2 cellular contexts compared by ENCODE assay signal in the genomic region with DNA sequence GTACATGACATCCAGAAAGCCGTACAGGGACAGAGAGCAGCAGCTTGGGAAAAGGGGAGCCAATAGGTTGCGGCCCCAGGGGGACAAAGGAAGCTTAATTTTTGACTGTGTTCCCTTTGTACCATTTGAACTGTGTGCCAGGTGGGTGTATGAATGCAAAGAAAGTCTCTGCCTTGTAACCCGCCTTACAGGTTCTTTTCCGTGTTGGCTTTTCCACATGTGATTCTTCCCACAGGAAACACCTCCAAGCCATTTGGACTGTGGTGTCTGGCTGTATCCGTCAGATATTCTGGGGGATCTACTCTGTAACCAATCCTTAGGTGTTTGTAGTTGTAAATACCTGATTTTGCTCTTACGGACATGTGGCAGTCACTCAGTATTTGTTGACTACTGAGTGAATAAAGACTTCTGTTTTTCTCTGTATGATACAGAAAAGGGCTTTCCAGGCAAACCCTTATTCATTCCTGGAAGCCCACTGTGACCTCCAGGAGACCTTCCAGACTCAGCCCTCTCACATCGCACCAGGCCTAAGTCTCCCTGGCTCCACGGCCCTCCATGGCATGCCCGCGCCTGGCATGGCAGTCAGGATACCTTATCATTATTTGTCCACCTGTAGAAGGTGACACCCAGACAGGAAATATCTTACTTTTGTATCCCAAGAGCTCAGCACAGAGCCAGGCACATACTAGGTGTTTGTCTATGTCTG.
TF ChIP-seq lines count a peak whose summit lies in the region.

No MANE protein-coding gene starts in this region.

TF ChIP-seq in SK-N-SH, 30 proteins besides CTCF, POLR2A, EP300 and RAD21:
- TF ChIP-seq NFIC (IDR thresholded peaks at IDR 0.05; ENCODE audit: borderline replicate concordance) (no peak), RXRA (IDR thresholded peaks at IDR 0.05; ENCODE audit: borderline replicate concordance, low read depth) (no peak)

TF ChIP-seq in SK-N-SH treated with all-trans-retinoic acid at 6 μM for 48 hours, 23 proteins besides CTCF, POLR2A, EP300 and RAD21:
- TF ChIP-seq ZFP30 (CRISPR knock-in tag; IDR thresholded peaks at IDR 0.05) (no peak), TCF4 (CRISPR knock-in tag; IDR thresholded peaks at IDR 0.05; ENCODE audit: borderline replicate concordance) (no peak), ZNF70 (CRISPR knock-in tag; IDR thresholded peaks at IDR 0.05) (no peak), RARB (CRISPR knock-in tag; IDR thresholded peaks at IDR 0.05) (no peak), SNAI2 (CRISPR knock-in tag; IDR thresholded peaks at IDR 0.05) (no peak), ZNF565 (CRISPR knock-in tag; conservative IDR thresholded peaks at IDR 0.05; ENCODE audit: low read depth) (no peak), TOX (CRISPR knock-in tag; IDR thresholded peaks at IDR 0.05; ENCODE audit: borderline replicate concordance) (no peak), ZNF8 (CRISPR knock-in tag; IDR thresholded peaks at IDR 0.05) (no peak), BACH2 (CRISPR knock-in tag; IDR thresholded peaks at IDR 0.05; ENCODE audit: borderline replicate concordance) (no peak), PPARA (CRISPR knock-in tag; IDR thresholded peaks at IDR 0.05; ENCODE audit: borderline replicate concordance) (no peak), ZFP3 (CRISPR knock-in tag; IDR thresholded peaks at IDR 0.05) (no peak), ISL1 (CRISPR knock-in tag; IDR thresholded peaks at IDR 0.05) (no peak), GLIS3 (CRISPR knock-in tag; IDR thresholded peaks at IDR 0.05) (no peak), CSDC2 (CRISPR knock-in tag; IDR thresholded peaks at IDR 0.05) (no peak), OSR1 (CRISPR knock-in tag; IDR thresholded peaks at IDR 0.05) (no peak)
- TF ChIP-seq, protein P1, sequence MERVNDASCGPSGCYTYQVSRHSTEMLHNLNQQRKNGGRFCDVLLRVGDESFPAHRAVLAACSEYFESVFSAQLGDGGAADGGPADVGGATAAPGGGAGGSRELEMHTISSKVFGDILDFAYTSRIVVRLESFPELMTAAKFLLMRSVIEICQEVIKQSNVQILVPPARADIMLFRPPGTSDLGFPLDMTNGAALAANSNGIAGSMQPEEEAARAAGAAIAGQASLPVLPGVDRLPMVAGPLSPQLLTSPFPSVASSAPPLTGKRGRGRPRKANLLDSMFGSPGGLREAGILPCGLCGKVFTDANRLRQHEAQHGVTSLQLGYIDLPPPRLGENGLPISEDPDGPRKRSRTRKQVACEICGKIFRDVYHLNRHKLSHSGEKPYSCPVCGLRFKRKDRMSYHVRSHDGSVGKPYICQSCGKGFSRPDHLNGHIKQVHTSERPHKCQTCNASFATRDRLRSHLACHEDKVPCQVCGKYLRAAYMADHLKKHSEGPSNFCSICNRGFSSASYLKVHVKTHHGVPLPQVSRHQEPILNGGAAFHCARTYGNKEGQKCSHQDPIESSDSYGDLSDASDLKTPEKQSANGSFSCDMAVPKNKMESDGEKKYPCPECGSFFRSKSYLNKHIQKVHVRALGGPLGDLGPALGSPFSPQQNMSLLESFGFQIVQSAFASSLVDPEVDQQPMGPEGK (CRISPR knock-in tag; IDR thresholded peaks at IDR 0.05; ENCODE audit: borderline replicate concordance): no peak
- TF ChIP-seq, protein P2, sequence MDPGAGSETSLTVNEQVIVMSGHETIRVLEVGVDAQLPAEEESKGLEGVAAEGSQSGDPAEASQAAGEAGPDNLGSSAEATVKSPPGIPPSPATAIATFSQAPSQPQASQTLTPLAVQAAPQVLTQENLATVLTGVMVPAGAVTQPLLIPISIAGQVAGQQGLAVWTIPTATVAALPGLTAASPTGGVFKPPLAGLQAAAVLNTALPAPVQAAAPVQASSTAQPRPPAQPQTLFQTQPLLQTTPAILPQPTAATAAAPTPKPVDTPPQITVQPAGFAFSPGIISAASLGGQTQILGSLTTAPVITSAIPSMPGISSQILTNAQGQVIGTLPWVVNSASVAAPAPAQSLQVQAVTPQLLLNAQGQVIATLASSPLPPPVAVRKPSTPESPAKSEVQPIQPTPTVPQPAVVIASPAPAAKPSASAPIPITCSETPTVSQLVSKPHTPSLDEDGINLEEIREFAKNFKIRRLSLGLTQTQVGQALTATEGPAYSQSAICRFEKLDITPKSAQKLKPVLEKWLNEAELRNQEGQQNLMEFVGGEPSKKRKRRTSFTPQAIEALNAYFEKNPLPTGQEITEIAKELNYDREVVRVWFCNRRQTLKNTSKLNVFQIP (CRISPR knock-in tag; IDR thresholded peaks at IDR 0.05; ENCODE audit: borderline replicate concordance, low read depth): no peak
